ENCODE assay signal across 13 cellular contexts in the genomic region with DNA sequence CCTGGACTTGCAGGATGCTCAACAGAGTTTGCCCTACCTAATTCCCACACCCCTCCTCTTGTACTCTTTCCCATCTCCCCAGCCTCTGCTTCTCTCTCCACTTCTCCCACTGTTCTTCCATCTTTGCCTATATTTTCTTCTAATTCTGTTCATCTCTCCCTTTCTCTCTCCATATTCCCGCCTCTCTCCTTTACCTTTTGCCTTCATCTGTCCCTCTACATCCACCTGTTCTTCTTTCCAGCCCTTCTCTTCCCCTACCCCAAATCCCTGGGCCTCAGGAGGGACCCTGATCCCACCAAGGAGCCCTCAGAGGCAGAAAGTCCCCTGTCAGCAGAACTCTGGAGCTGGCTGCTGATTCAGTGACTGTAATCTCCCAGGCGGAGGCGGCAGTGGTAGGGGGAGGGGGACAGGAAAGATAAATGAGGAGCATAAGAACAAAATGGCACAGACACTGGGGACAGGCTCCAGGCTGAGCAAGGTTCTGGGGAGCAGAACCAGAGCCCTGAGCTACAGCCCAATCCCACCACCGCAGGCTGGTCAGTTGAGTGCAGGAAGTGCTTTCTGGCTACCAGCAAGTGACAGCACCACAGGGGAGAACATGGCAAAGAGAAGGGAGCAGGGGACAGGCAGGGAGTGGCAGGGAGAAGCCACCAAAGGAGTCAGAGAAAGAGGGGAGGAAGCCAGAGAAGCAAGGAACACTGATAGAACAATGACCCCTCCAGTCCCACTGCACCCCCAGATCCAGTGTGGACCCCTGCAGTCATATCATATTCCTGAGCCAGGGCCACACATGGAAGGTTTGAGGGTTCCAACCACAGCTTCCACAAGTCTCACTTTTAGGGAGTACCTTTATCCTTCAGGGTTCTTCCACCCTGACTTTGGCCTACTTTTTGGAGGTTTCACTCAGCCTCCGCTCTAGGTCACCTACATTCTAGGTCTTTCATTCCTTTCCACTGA. TPM values are rescaled to one million over a fixed set of nuclear protein-coding genes. Genes with fewer than 3 reads are reported as not detected.
A peak's percentile ranks its signal among the peaks of the same experiment; 100 is the strongest.
DNase-seq lines count a peak whose midpoint lies in the region; ATAC-seq and TF ChIP-seq lines count a peak whose summit lies in the region.
"Had no signal": no experiment of that assay in that cellular context is flagged by ENCODE, and none has a peak within 500 bp of the region (broad histone marks: within the 10 kb centered on the region; RNA-seq: fewer than 3 reads in every experiment).

No MANE protein-coding gene starts in this region.

- no peak overlapping the region for H2BK120ac ChIP-seq in IMR-90 (ENCODE audit: low read depth, low read length)
- H2BK120ac ChIP-seq in neuronal stem cell (ENCODE audit: low read depth, low read length), result no peak overlapping the region

- H3K4ac ChIP-seq in IMR-90 (ENCODE audit: low read depth, low read length), result no peak overlapping the region
- H3K4ac ChIP-seq in neuronal stem cell (ENCODE audit: low read length), result no peak overlapping the region

- no peak for TF ChIP-seq POLR2A in IMR-90 (IDR thresholded peaks at IDR 0.05; ENCODE audit: low read depth, low read length)
- no peak for TF ChIP-seq POLR2A in adrenal gland (IDR thresholded peaks at IDR 0.05)

- H3K4me3 Mint-ChIP-seq in glutamatergic neuron (ENCODE audit: unreplicated experiment), result peak overlapping the region; percentile 21
- H3K4me3 Mint-ChIP-seq: B cell; CD4-positive, alpha-beta T cell had no signal

- no peaks in the 10 kb centered on the region for H3K27me3 ChIP-seq in A673 (replicated peaks; ENCODE audit: insufficient read depth, low read depth, low read length, poor library complexity)
- H3K27me3 ChIP-seq in IMR-90 (ENCODE audit: control insufficient read depth, insufficient read depth, low read length), result peaks cover 62% of the 10 kb centered on the region
- H3K27me3 ChIP-seq in neuronal stem cell (ENCODE audit: control insufficient read depth in 3 of 3, insufficient read depth in 3 of 3, low read depth in 1 of 3, low read length in 3 of 3), result peaks cover 0 to 82% (median 0%) of the 10 kb centered on the region in 3 experiments
- no peaks in the 10 kb centered on the region for H3K27me3 ChIP-seq in adrenal gland

- H3K36me3 ChIP-seq in A673 (ENCODE audit: insufficient read depth, low read length, poor library complexity, severe bottlenecking) (no peaks in the 10 kb centered on the region), IMR-90 (ENCODE audit: control insufficient read depth, insufficient read depth, low read length) (no peaks in the 10 kb centered on the region), neuronal stem cell (replicated peaks in 1 of 2; ENCODE audit: control insufficient read depth in 2 of 2, insufficient read depth in 2 of 2, low read length in 2 of 2) (no peaks in the 10 kb centered on the region), adrenal gland (replicated peaks in 1 of 2) (no peaks in the 10 kb centered on the region)

- dilution Hi-C loops in IMR-90 (cut with HindIII; ENCODE audit: low sequenced_read_pairs, unreplicated experiment), result no loop called here

- H3K79me1 ChIP-seq in IMR-90 (ENCODE audit: low read depth in 1 of 2, low read length in 2 of 2), result no peaks in the 10 kb centered on the region
- no peaks in the 10 kb centered on the region for H3K79me1 ChIP-seq in neuronal stem cell (ENCODE audit: low read depth, low read length)

- no peak overlapping the region for H3K23ac ChIP-seq in IMR-90 (ENCODE audit: low read depth, low read length)
- H3K23ac ChIP-seq in neuronal stem cell (ENCODE audit: low read depth, low read length, poor library complexity), result no peak overlapping the region

- DNase-seq in A673 (ENCODE audit: low spot score), result peak; percentile 52
- no peak for DNase-seq in IMR-90
- no peak for DNase-seq in glutamatergic neuron
- DNase-seq in neuronal stem cell (ENCODE audit: low spot score), result no peak
- DNase-seq in hippocampal formation (lab: John Stamatoyannopoulos, UW), result no peak
- no peak for DNase-seq in KG1 (lab: John Stamatoyannopoulos, UW)
- no peak for DNase-seq in adrenal gland
- DNase-seq: Calu3; CD4-positive, alpha-beta T cell; NCI-H226; NK-92 treated with Interleukin-12 subunit alpha and Interleukin-12 subunit beta, amount 100 ng/mL, for 24 hours had no signal

- no peak overlapping the region for H2BK5ac ChIP-seq in IMR-90 (ENCODE audit: low read depth, low read length, poor library complexity, severe bottlenecking)
- H2BK5ac ChIP-seq in neuronal stem cell (ENCODE audit: low read length), result no peak overlapping the region

- no peak overlapping the region for H2AFZ ChIP-seq in IMR-90 (replicated peaks; ENCODE audit: low read length, poor library complexity)
- H2AFZ ChIP-seq in neuronal stem cell (ENCODE audit: low read length), result no peak overlapping the region

- H3K36me3 Mint-ChIP-seq in glutamatergic neuron (ENCODE audit: unreplicated experiment), result no peaks in the 10 kb centered on the region

- H3K56ac ChIP-seq in IMR-90 (ENCODE audit: extremely low read depth, insufficient read depth, low read length), result no peak overlapping the region

- TF ChIP-seq RAD21 in IMR-90 (IDR thresholded peaks at IDR 0.05; ENCODE audit: low read length), result no peak

- H4K91ac ChIP-seq in IMR-90 (ENCODE audit: insufficient read depth, low read depth, low read length), result no peak overlapping the region
- H4K91ac ChIP-seq in neuronal stem cell (ENCODE audit: low read depth, low read length, poor library complexity), result no peak overlapping the region

- H3K27ac Mint-ChIP-seq in glutamatergic neuron (ENCODE audit: unreplicated experiment), result no peak overlapping the region
- H3K27ac Mint-ChIP-seq: B cell; CD4-positive, alpha-beta T cell had no signal

- H3K4me2 ChIP-seq in IMR-90 (ENCODE audit: low read depth, low read length) (no peak overlapping the region), neuronal stem cell (ENCODE audit: insufficient read depth, low read length, poor library complexity, severe bottlenecking) (no peak overlapping the region)

- intact Hi-C loops in A673 (cut with micrococcal nuclease; ENCODE audit: unreplicated experiment), result no loop called here
- intact Hi-C loops in IMR-90 (cut with micrococcal nuclease), result no loop called here
- intact Hi-C loops in adrenal gland (cut with DNase I), result no loop called here

- no TSS peak for BruUV-seq in A673 (replicated peaks; lab: Mats Ljungman, UMichigan)
- BruUV-seq in IMR-90 (replicated peaks; lab: Mats Ljungman, UMichigan), result no TSS peak

- no peaks in the 10 kb centered on the region for H3K9me1 ChIP-seq in IMR-90 (ENCODE audit: insufficient read depth, low read length)

- no peak overlapping the region for H4K8ac ChIP-seq in IMR-90 (ENCODE audit: low read depth in 2 of 2, low read length in 2 of 2)
- no peak overlapping the region for H4K8ac ChIP-seq in neuronal stem cell (ENCODE audit: low read depth, low read length)

- peaks cover 17% of the 10 kb centered on the region for H3K27me3 Mint-ChIP-seq in glutamatergic neuron (ENCODE audit: unreplicated experiment)

- no peaks in the 10 kb centered on the region for H4K20me1 ChIP-seq in IMR-90 (ENCODE audit: insufficient read depth, low read length)

- H2AK9ac ChIP-seq in IMR-90 (replicated peaks; ENCODE audit: low read depth, low read length, poor library complexity), result no peak overlapping the region

- no peak overlapping the region for H2BK20ac ChIP-seq in IMR-90 (ENCODE audit: low read depth, low read length)

- ATAC-seq in IMR-90 (ENCODE audit: low read depth), result no peak
- ATAC-seq: HCT116 had no signal

- no peak overlapping the region for H3K14ac ChIP-seq in IMR-90 (replicated peaks; ENCODE audit: low read depth, low read length)
- H3K14ac ChIP-seq in neuronal stem cell (ENCODE audit: low read length), result no peak overlapping the region

- peaks cover 40% of the 10 kb centered on the region for H3K4me1 Mint-ChIP-seq in glutamatergic neuron (ENCODE audit: low read depth, unreplicated experiment)

- TF ChIP-seq CTCF in A673 (conservative IDR thresholded peaks at IDR 0.05; ENCODE audit: low read depth, low read length) (no peak), IMR-90 (conservative IDR thresholded peaks at IDR 0.05; ENCODE audit: low read depth, low read length) (no peak), glutamatergic neuron (IDR thresholded peaks at IDR 0.05; ENCODE audit: partially characterized antibody, unreplicated experiment) (no peak), adrenal gland (IDR thresholded peaks at IDR 0.05) (no peak)

- WGBS in IMR-90 (ENCODE audit: extremely low coverage in 2 of 2, insufficient read length in 1 of 2), 2 experiments, result 80% methylated on average over 1 of the region's 5 CpGs; no CpG with 5 or more reads in 1 of the 2 experiments
- WGBS in neuronal stem cell (ENCODE audit: extremely low coverage in 2 of 2, insufficient read length in 2 of 2, insufficient replicate concordance in 1 of 2), 2 donors, result 100% methylated on average over 1 of the region's 5 CpGs; no CpG with 5 or more reads in 1 of the 2 donors
- WGBS in adrenal gland, 4 donors, result 83 to 95% (median 90%) methylated on average over 5 of the region's 5 CpGs

- no peaks in the 10 kb centered on the region for H3K9me3 Mint-ChIP-seq in glutamatergic neuron (ENCODE audit: unreplicated experiment)
- H3K9me3 Mint-ChIP-seq: CD4-positive, alpha-beta T cell had no signal

- H2BK12ac ChIP-seq in neuronal stem cell (ENCODE audit: low read length), result no peak overlapping the region

- CTCF ChIA-PET in A673 (lab: Charles Lee) (no interaction called here), IMR-90 (lab: Yijun Ruan, JAX) (no interaction called here)

- H3K27ac ChIP-seq in A673 (ENCODE audit: low read depth, low read length, poor library complexity, severe bottlenecking) (peak overlapping the region; percentile 68), IMR-90 (ENCODE audit: insufficient read depth, low read length) (no peak overlapping the region), neuronal stem cell (replicated peaks; ENCODE audit: low read length) (no peak overlapping the region), adrenal gland (no peak overlapping the region)

- no peak overlapping the region for H3K18ac ChIP-seq in IMR-90 (ENCODE audit: low read depth, low read length)
- no peak overlapping the region for H3K18ac ChIP-seq in neuronal stem cell (ENCODE audit: low read length)

- H3K9me3 ChIP-seq in A673 (ENCODE audit: low read depth, low read length, poor library complexity, severe bottlenecking) (no peaks in the 10 kb centered on the region), IMR-90 (ENCODE audit: control insufficient read depth, insufficient read depth, low read length) (no peaks in the 10 kb centered on the region), neuronal stem cell (replicated peaks in 1 of 2; ENCODE audit: control insufficient read depth in 2 of 2, insufficient read depth in 1 of 2, low read depth in 1 of 2, low read length in 2 of 2) (peaks cover 0 to 2% of the 10 kb centered on the region in 2 donors), adrenal gland (replicated peaks in 1 of 3) (no peaks in the 10 kb centered on the region)

- H2BK15ac ChIP-seq in IMR-90 (ENCODE audit: low read depth, low read length), result no peak overlapping the region
- no peak overlapping the region for H2BK15ac ChIP-seq in neuronal stem cell (ENCODE audit: low read length)

- in situ Hi-C loops in IMR-90 (cut with MboI; ENCODE audit: low sequenced_read_pairs), result no loop called here

- H3K4me3 ChIP-seq in A673 (ENCODE audit: low read depth, low read length, poor library complexity, severe bottlenecking), result no peak overlapping the region
- no peak overlapping the region for H3K4me3 ChIP-seq in IMR-90 (ENCODE audit: insufficient read depth, low read depth, low read length)
- no peak overlapping the region for H3K4me3 ChIP-seq in neuronal stem cell (ENCODE audit: low read length in 2 of 2)
- no peak overlapping the region for H3K4me3 ChIP-seq in adrenal gland

- POLR2A ChIA-PET in A673 (lab: Charles Lee; ENCODE audit: low non-redundant PET), result no interaction called here
- POLR2A ChIA-PET in IMR-90 (lab: Charles Lee; ENCODE audit: unreplicated experiment), result interaction anchor here (0.6 kb wide), 1 partner anchor 156 kb away, joined by 4 read pairs; no protein-coding TSS in a partner anchor

- H3K4me1 ChIP-seq in A673 (ENCODE audit: insufficient read depth, low read length, poor library complexity, severe bottlenecking), result peaks cover 33% of the 10 kb centered on the region
- no peaks in the 10 kb centered on the region for H3K4me1 ChIP-seq in IMR-90 (ENCODE audit: control insufficient read depth, insufficient read depth, low read length)
- peaks cover 11 to 12% of the 10 kb centered on the region in 2 donors for H3K4me1 ChIP-seq in neuronal stem cell (ENCODE audit: control insufficient read depth in 2 of 2, insufficient read depth in 1 of 2, low read depth in 1 of 2, low read length in 2 of 2)
- peaks cover 0 to 4% of the 10 kb centered on the region in 2 donors for H3K4me1 ChIP-seq in adrenal gland (replicated peaks in 1 of 2)

- H3K9ac ChIP-seq in IMR-90 (ENCODE audit: low read depth, low read length) (no peak overlapping the region), neuronal stem cell (ENCODE audit: low read depth, low read length, poor library complexity) (no peak overlapping the region)

- H2AK5ac ChIP-seq in IMR-90 (ENCODE audit: low read depth, low read length), result no peak overlapping the region
- peak overlapping the region; percentile 12 for H2AK5ac ChIP-seq in neuronal stem cell (ENCODE audit: low read depth, low read length)

- H4K5ac ChIP-seq in IMR-90 (ENCODE audit: low read depth, low read length), result no peak overlapping the region

RNA-seq across cellular contexts. Expression of a gene that starts 27.0 kb away (rescaled TPM):
- total RNA-seq in A673 (2021) (27.7 and 32.8 TPM in 2 replicates), IMR-90 (2012; rRNA removed) (25.8 and 45.2 TPM in 2 replicates), glutamatergic neuron (ENCODE audit: unreplicated experiment) (39.3 TPM), adrenal gland (10 to 100 TPM; 29.9 to 52.4 (median 37.2) TPM)
- polyA plus RNA-seq in IMR-90 (2012; rRNA removed) (36.3 and 37.3 TPM in 2 replicates), adrenal gland (10 to 100 TPM; 28.1 to 60.0 (median 58.1) TPM)
- polyA plus RNA-seq in IMR-90 (2012; cell fraction: cytosol; rRNA removed), result 26.8 and 48.8 TPM in 2 replicates
- 36.2 and 50.9 TPM in 2 replicates for polyA plus RNA-seq in IMR-90 (2012; cell fraction: nucleus; rRNA removed; ENCODE audit: low replicate concordance)
- 18.0 TPM for polyA plus RNA-seq in neuronal stem cell (2013, experiment 1 of 2)
- polyA plus RNA-seq in neuronal stem cell (2013, experiment 2 of 2), result 16.7 TPM
